Comparison of ENCODE assay signal across 13 cellular contexts in the genomic region with DNA sequence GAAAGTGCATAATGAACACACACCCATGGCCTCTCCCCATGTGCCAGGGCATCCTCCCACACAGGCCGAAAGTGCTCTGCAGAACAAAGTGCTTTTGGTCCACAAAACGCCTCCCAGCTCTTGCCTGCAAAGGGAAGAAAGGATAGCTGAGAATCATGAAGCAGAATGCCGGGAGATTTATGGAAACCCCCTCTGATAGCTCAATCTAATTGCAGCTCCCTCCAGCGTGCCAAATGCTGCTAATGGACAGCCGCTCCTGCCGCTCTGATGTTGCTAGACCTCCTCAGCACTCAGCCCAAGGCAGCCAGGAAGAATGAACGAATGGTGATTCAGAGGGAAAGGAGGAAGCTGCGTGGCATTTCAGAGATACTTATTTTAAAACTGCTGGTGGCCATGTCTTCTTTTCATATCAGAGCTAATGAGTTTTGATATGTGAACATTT.
DNase-seq lines count a peak whose midpoint lies in the region; ATAC-seq, FAIRE-seq and TF ChIP-seq lines count a peak whose summit lies in the region.
"Had no signal": no experiment of that assay in that cellular context is flagged by ENCODE, and none has a peak within 500 bp of the region (broad histone marks: within the 10 kb centered on the region; RNA-seq: fewer than 3 reads in every experiment).

No MANE protein-coding gene starts in this region.

- H2BK120ac ChIP-seq in H1 (replicated peaks; ENCODE audit: low read depth, low read length): no peak overlapping the region

- H3K9ac ChIP-seq in H1 (replicated peaks in 1 of 4; ENCODE audit: extremely low read depth in 1 of 4, low read depth in 3 of 4, low read length in 3 of 4): no peak overlapping the region

- H3K79me2 ChIP-seq in H1 (ENCODE audit: control insufficient read depth in 1 of 2, insufficient read depth in 2 of 2, low read length in 2 of 2) (no peaks in the 10 kb centered on the region), osteoblast (ENCODE audit: insufficient read depth, low read length) (no peaks in the 10 kb centered on the region)

- no peak overlapping the region for H4K8ac ChIP-seq in H1 (ENCODE audit: extremely low read depth, insufficient read depth, low read length)

- peak; percentile 62 for DNase-seq in ELR (ENCODE audit: low read depth)
- peak; percentile 37 for DNase-seq in RCC 7860 (ENCODE audit: low spot score)
- no peak for DNase-seq in H1 (ENCODE audit: low read depth in 1 of 2, low spot score in 2 of 2)
- DNase-seq in osteoblast (ENCODE audit: insufficient read length, low spot score, missing footprints): peak; percentile 93
- DNase-seq in NCI-H1417 treated with DMSO at 0.1 percent for 48 hours (lab: John Stamatoyannopoulos, UW): no peak
- no peak for DNase-seq in MV-4-11 (lab: John Stamatoyannopoulos, UW)
- DNase-seq: adrenal gland, Caco-2, KBM-7 had no signal

- peaks cover 0 to 2% of the 10 kb centered on the region in 2 experiments; a peak in 1 of 4 replicates for H3K9me3 ChIP-seq in H1 (ENCODE audit: insufficient read depth in 2 of 2, low read depth in 1 of 2, low read length in 1 of 2)
- H3K9me3 ChIP-seq in osteoblast (ENCODE audit: low read depth, low read length): no peaks in the 10 kb centered on the region
- H3K9me3 ChIP-seq: adrenal gland, Caco-2 had no signal

- no peak for FAIRE-seq in RCC 7860 (lab: Jason Lieb, UNC)
- FAIRE-seq in H1 (lab: Jason Lieb, UNC): no peak
- FAIRE-seq: TTC549 had no signal

- H2AFZ ChIP-seq in H1 (ENCODE audit: low read length) (no peak overlapping the region), osteoblast (ENCODE audit: low read length) (peak overlapping the region; percentile 38)

- no peak overlapping the region for H3K56ac ChIP-seq in H1 (replicated peaks; ENCODE audit: insufficient read length, low read depth, low read length)

- H3K27me3 ChIP-seq in H1 (replicated peaks in 1 of 4; ENCODE audit: control insufficient read depth in 3 of 4, extremely low read depth in 1 of 4, insufficient read depth in 3 of 4, low read length in 3 of 4): no peaks in the 10 kb centered on the region
- no peaks in the 10 kb centered on the region for H3K27me3 ChIP-seq in osteoblast (ENCODE audit: insufficient read depth, low read length)
- H3K27me3 ChIP-seq: adrenal gland had no signal

- POLR2A ChIA-PET in H1 (lab: Charles Lee; ENCODE audit: partially characterized antibody): interaction anchor here (0.6 kb wide), 1 partner anchor 396 kb away, joined by 3 read pairs; no protein-coding TSS in a partner anchor

- no peak for TF ChIP-seq CTCF in H1 (IDR thresholded peaks at IDR 0.05; ENCODE audit: control extremely low read depth in 1 of 3, insufficient read depth in 1 of 3, low read depth in 1 of 3, low read length in 3 of 3)
- TF ChIP-seq CTCF in osteoblast (IDR thresholded peaks at IDR 0.05; ENCODE audit: extremely low read depth, low read depth, low read length): no peak

- TF ChIP-seq EP300 in H1 (IDR thresholded peaks at IDR 0.05; ENCODE audit: borderline replicate concordance in 1 of 2, low read depth in 2 of 2, low read length in 2 of 2): no peak

- H3K4me3 ChIP-seq in H1 (ENCODE audit: extremely low read depth in 1 of 4, insufficient read depth in 2 of 4, low read depth in 3 of 4, low read length in 4 of 4): no peak overlapping the region
- no peak overlapping the region for H3K4me3 ChIP-seq in osteoblast (ENCODE audit: insufficient read depth, low read length)
- H3K4me3 ChIP-seq: adrenal gland had no signal

- H2AK5ac ChIP-seq in H1 (ENCODE audit: low read depth, low read length): no peak overlapping the region

- H3K36me3 ChIP-seq in H1 (ENCODE audit: control insufficient read depth in 2 of 4, insufficient read depth in 4 of 4, low read length in 3 of 4) (no peaks in the 10 kb centered on the region), osteoblast (ENCODE audit: insufficient read depth, low read length) (no peaks in the 10 kb centered on the region)
- H3K36me3 ChIP-seq: adrenal gland had no signal

- H3K4me1 ChIP-seq in H1 (replicated peaks in 1 of 4; ENCODE audit: control insufficient read depth in 3 of 4, insufficient read depth in 4 of 4, low read length in 3 of 4): peaks cover 0 to 8% (median 0%) of the 10 kb centered on the region in 4 experiments; a peak in 4 of 7 replicates
- peaks cover 13% of the 10 kb centered on the region for H3K4me1 ChIP-seq in osteoblast (ENCODE audit: insufficient read depth, low read length)
- H3K4me1 ChIP-seq: adrenal gland had no signal

- no peak overlapping the region for H4K91ac ChIP-seq in H1 (replicated peaks; ENCODE audit: insufficient read length, low read length)

- WGBS in H1 (ENCODE audit: extremely low coverage in 1 of 2, insufficient coverage in 1 of 2, insufficient read length in 1 of 2, insufficient replicate concordance in 2 of 2, low coverage in 1 of 2, low lambda C conversion rate in 2 of 2, missing lambda C conversion rate in 1 of 2), 2 experiments: 73% methylated on average over 8 of the region's 8 CpGs; no CpG with 5 or more reads in 1 of the 2 experiments

- no peak for TF ChIP-seq RAD21 in H1 (IDR thresholded peaks at IDR 0.05 in 1 of 2, conservative IDR thresholded peaks at IDR 0.05 in 1 of 2; ENCODE audit: low read depth in 2 of 2, low read length in 2 of 2)

- CTCF ChIA-PET in H1 (lab: Charles Lee; ENCODE audit: partially characterized antibody): interaction anchor here (0.9 to 2.7 kb wide), 4 partner anchors 10 to 248 kb away, joined by 3 to 15 read pairs (median 8); no protein-coding TSS in a partner anchor

- H3K27ac ChIP-seq in H1 (ENCODE audit: low read depth, low read length): no peak overlapping the region
- H3K27ac ChIP-seq in osteoblast (ENCODE audit: low read depth, low read length): peak overlapping the region; percentile 3
- H3K27ac ChIP-seq: adrenal gland had no signal

- H3K14ac ChIP-seq in H1 (ENCODE audit: insufficient read length): no peak overlapping the region

- no peak overlapping the region for H3K18ac ChIP-seq in H1 (ENCODE audit: extremely low read depth, low read length)

- H2BK15ac ChIP-seq in H1 (ENCODE audit: low read length): no peak overlapping the region

- no peak overlapping the region for H4K5ac ChIP-seq in H1 (ENCODE audit: insufficient read length, low read depth, low read length)

- H2BK5ac ChIP-seq in H1 (ENCODE audit: low read depth, low read length): no peak overlapping the region

- H3K4ac ChIP-seq in H1 (replicated peaks; ENCODE audit: insufficient read length, low read depth, low read length): no peak overlapping the region

- no peaks in the 10 kb centered on the region for H4K20me1 ChIP-seq in H1 (replicated peaks in 1 of 2; ENCODE audit: control insufficient read depth in 1 of 2, insufficient read depth in 2 of 2, low read length in 2 of 2)
- H4K20me1 ChIP-seq in osteoblast (ENCODE audit: insufficient read depth, low read length): no peaks in the 10 kb centered on the region

- H3K23ac ChIP-seq in H1 (ENCODE audit: insufficient read length): no peak overlapping the region

- H3K4me2 ChIP-seq in H1 (ENCODE audit: insufficient read depth in 1 of 2, low read depth in 2 of 2, low read length in 2 of 2) (0 out of 4 replicates have a peak overlapping the region, but pooled peaks of 1 of the 2 experiments have one; percentile 74), osteoblast (ENCODE audit: insufficient read depth, low read length) (peak overlapping the region; percentile 54)

- no peak for TF ChIP-seq POLR2A in H1 (IDR thresholded peaks at IDR 0.05; ENCODE audit: control extremely low read depth in 1 of 2, low read depth in 2 of 2, low read length in 2 of 2)

- peaks cover 8% of the 10 kb centered on the region; the same call in 1 of the 2 replicates for H3K23me2 ChIP-seq in H1 (ENCODE audit: low read depth, low read length)

- peak overlapping the region; percentile 27; the same call in 1 of the 2 replicates for H2BK20ac ChIP-seq in H1 (ENCODE audit: low read length)

- ATAC-seq in GM21723 (IDR thresholded peaks at IDR 0.05; ENCODE audit: unreplicated experiment) (no peak), HG03280 (IDR thresholded peaks at IDR 0.05; ENCODE audit: unreplicated experiment) (no peak)
- ATAC-seq: Panc1 had no signal

- no peaks in the 10 kb centered on the region for H3K79me1 ChIP-seq in H1 (ENCODE audit: low read depth, low read length)

- no peak overlapping the region for H2BK12ac ChIP-seq in H1 (ENCODE audit: low read depth, low read length)

TF ChIP-seq in H1, 55 proteins besides CTCF, POLR2A, EP300 and RAD21:
- TF ChIP-seq, protein P1, sequence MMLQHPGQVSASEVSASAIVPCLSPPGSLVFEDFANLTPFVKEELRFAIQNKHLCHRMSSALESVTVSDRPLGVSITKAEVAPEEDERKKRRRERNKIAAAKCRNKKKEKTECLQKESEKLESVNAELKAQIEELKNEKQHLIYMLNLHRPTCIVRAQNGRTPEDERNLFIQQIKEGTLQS (IDR thresholded peaks at IDR 0.05; ENCODE audit: insufficient read depth, low read depth, low read length): no peak
- TF ChIP-seq SRF (IDR thresholded peaks at IDR 0.05; ENCODE audit: low read depth, low read length): no peak

Comparison
In these comparisons a context has a peak if more than half of its experiments do, and no peak if none do; other contexts are left out.
1. DNase-seq: peak in ELR (single experiment), RCC 7860 (single experiment) and osteoblast (single experiment); none in H1 (0 of 2), NCI-H1417 treated with DMSO at 0.1 percent for 48 hours (single experiment) and MV-4-11 (single experiment).